ENCODE assay signal across 22 cellular contexts in genomic region chr21:45580576-45581321, GRCh38. TPM values are rescaled to one million over a fixed set of nuclear protein-coding genes. Genes with fewer than 3 reads are reported as not detected.
DNase-seq lines count a peak whose midpoint lies in the region; FAIRE-seq and TF ChIP-seq lines count a peak whose summit lies in the region.
"Had no signal": no experiment of that assay in that cellular context is flagged by ENCODE, and none has a peak within 500 bp of the region (broad histone marks: within the 10 kb centered on the region; RNA-seq: fewer than 3 reads in every experiment).

No MANE protein-coding gene starts in this region.

- DNase-seq in NCI-H2107 treated with DMSO at 0.1 percent for 48 hours (lab: John Stamatoyannopoulos, UW; ENCODE audit: unreplicated experiment) (peak; percentile 20), NCI-H2107 (lab: John Stamatoyannopoulos, UW) (no peak), Daoy (ENCODE audit: low read depth) (peak; percentile 63), WERI-Rb-1 (peak; percentile 34), neuronal stem cell (ENCODE audit: low spot score) (no peak), superior temporal gyrus (ENCODE audit: extremely low spot score) (no peak), CD14-positive monocyte (ENCODE audit: low spot score) (no peak), D721Med (ENCODE audit: insufficient read length, low spot score) (no peak)
- DNase-seq: activated CD4-positive, alpha-beta T cell treated with anti-CD3 and anti-CD28 coated beads, Interleukin-2, amount 50 U/mL, for 4 hours; amniotic stem cell; central memory CD4-positive, alpha-beta T cell; DMS153; effector memory CD8-positive, alpha-beta T cell; NCI-H1694; nephron progenitor cell; PC-9 had no signal

- H3K27me3 ChIP-seq in WERI-Rb-1 (ENCODE audit: insufficient read depth, low read depth, severe bottlenecking) (no peaks in the 10 kb centered on the region), neuronal stem cell (ENCODE audit: control insufficient read depth in 3 of 3, insufficient read depth in 3 of 3, low read depth in 1 of 3, low read length in 3 of 3) (peaks cover 0 to 14% (median 0%) of the 10 kb centered on the region in 3 experiments)
- H3K27me3 ChIP-seq: BLaER1 had no signal

- no peak for FAIRE-seq in D721Med (lab: Jason Lieb, UNC)
- FAIRE-seq: A204.1 had no signal

- H3K9me3 Mint-ChIP-seq in CD14-positive monocyte = peaks cover under 1 to 29% (median 19%) of the 10 kb centered on the region in 7 donors
- H3K9me3 Mint-ChIP-seq: effector memory CD8-positive, alpha-beta T cell had no signal

- no peak overlapping the region for H3K4me2 ChIP-seq in neuronal stem cell (ENCODE audit: insufficient read depth, low read length, poor library complexity, severe bottlenecking)
- H3K4me2 ChIP-seq: BLaER1, PC-9 had no signal

- intact Hi-C loops in CD14-positive monocyte (cut with micrococcal nuclease) = no loop called here

- peak overlapping the region; percentile 78 for H3K18ac ChIP-seq in neuronal stem cell (ENCODE audit: low read length)

- H3K4me3 ChIP-seq in WERI-Rb-1 (ENCODE audit: low read depth, low read length) (no peak overlapping the region), neuronal stem cell (ENCODE audit: low read length in 2 of 2) (no peak overlapping the region)
- H3K4me3 ChIP-seq: BLaER1, HAP-1, PC-9, tibial nerve had no signal

- H3K9me3 ChIP-seq in WERI-Rb-1 (ENCODE audit: severe bottlenecking) (peaks cover 18% of the 10 kb centered on the region), neuronal stem cell (replicated peaks in 1 of 2; ENCODE audit: control insufficient read depth in 2 of 2, insufficient read depth in 1 of 2, low read depth in 1 of 2, low read length in 2 of 2) (peaks cover 6 to 8% of the 10 kb centered on the region in 2 donors)
- H3K9me3 ChIP-seq: HAP-1 had no signal

- H2AFZ ChIP-seq in neuronal stem cell (ENCODE audit: low read length) = no peak overlapping the region
- H2AFZ ChIP-seq: PC-9 had no signal

- no peaks in the 10 kb centered on the region for H3K36me3 ChIP-seq in WERI-Rb-1
- H3K36me3 ChIP-seq in neuronal stem cell (replicated peaks in 1 of 2; ENCODE audit: control insufficient read depth in 2 of 2, insufficient read depth in 2 of 2, low read length in 2 of 2) = no peaks in the 10 kb centered on the region
- H3K36me3 ChIP-seq: BLaER1, HAP-1, tibial nerve had no signal

- H4K91ac ChIP-seq in neuronal stem cell (ENCODE audit: low read depth, low read length, poor library complexity) = no peak overlapping the region

- H3K14ac ChIP-seq in neuronal stem cell (ENCODE audit: low read length) = no peak overlapping the region

- no CpG with 5 or more reads among the region's 33 CpGs for WGBS in neuronal stem cell (ENCODE audit: extremely low coverage in 2 of 2, insufficient read length in 2 of 2, insufficient replicate concordance in 1 of 2), 2 donors

- H2AK5ac ChIP-seq in neuronal stem cell (ENCODE audit: low read depth, low read length) = peak overlapping the region; percentile 65

- peaks cover 0 to 10% (median 3%) of the 10 kb centered on the region in 3 donors for H3K27me3 Mint-ChIP-seq in CD14-positive monocyte (ENCODE audit: low read depth in 3 of 3)

- H3K23ac ChIP-seq in neuronal stem cell (ENCODE audit: low read depth, low read length, poor library complexity) = peak overlapping the region; percentile 47

- no peak overlapping the region for H3K27ac ChIP-seq in WERI-Rb-1
- no peak overlapping the region for H3K27ac ChIP-seq in neuronal stem cell (replicated peaks; ENCODE audit: low read length)
- H3K27ac ChIP-seq: BLaER1, PC-9, tibial nerve had no signal

- H3K36me3 Mint-ChIP-seq in CD14-positive monocyte = no peaks in the 10 kb centered on the region
- H3K36me3 Mint-ChIP-seq: stimulated activated memory B cell treated with anti-CD40 and anti-IgM and Interleukin-4, amounts not matched to agents 10 μg/mL and 1 μg/mL and 100 μg/mL, for 72 hours had no signal

- H3K4ac ChIP-seq in neuronal stem cell (ENCODE audit: low read length) = no peak overlapping the region

- H2BK12ac ChIP-seq in neuronal stem cell (ENCODE audit: low read length) = no peak overlapping the region

- H4K8ac ChIP-seq in neuronal stem cell (ENCODE audit: low read depth, low read length) = no peak overlapping the region

- no peak overlapping the region for H3K4me3 Mint-ChIP-seq in CD14-positive monocyte
- H3K4me3 Mint-ChIP-seq: effector memory CD8-positive, alpha-beta T cell; nephron progenitor cell; stimulated activated memory B cell treated with anti-CD40 and anti-IgM and Interleukin-4, amounts not matched to agents 10 μg/mL and 1 μg/mL and 100 μg/mL, for 72 hours had no signal

- H3K9ac ChIP-seq in neuronal stem cell (ENCODE audit: low read depth, low read length, poor library complexity) = no peak overlapping the region
- H3K9ac ChIP-seq: BLaER1 had no signal

- no peaks in the 10 kb centered on the region for H3K4me1 Mint-ChIP-seq in CD14-positive monocyte

- H2BK5ac ChIP-seq in neuronal stem cell (ENCODE audit: low read length) = peak overlapping the region; percentile 16

- no peaks in the 10 kb centered on the region for H3K79me1 ChIP-seq in neuronal stem cell (ENCODE audit: low read depth, low read length)

- H3K27ac Mint-ChIP-seq in CD14-positive monocyte = no peak overlapping the region
- H3K27ac Mint-ChIP-seq: activated T-helper 2 cell treated with anti-CD3 and anti-CD28 coated beads, Interferon-gamma antibody, Interleukin-2, Interleukin-4, amounts not matched to agents 10 μg/mL and 5 μg/mL and 100 μg/mL, durations not matched to agents 14 hours and 24 hours and 36 hours; effector memory CD8-positive, alpha-beta T cell; nephron progenitor cell; stimulated activated memory B cell treated with anti-CD40 and anti-IgM and Interleukin-4, amounts not matched to agents 10 μg/mL and 1 μg/mL and 100 μg/mL, for 72 hours had no signal

- no peak overlapping the region for H2BK15ac ChIP-seq in neuronal stem cell (ENCODE audit: low read length)

- H2BK120ac ChIP-seq in neuronal stem cell (ENCODE audit: low read depth, low read length) = no peak overlapping the region

- H3K4me1 ChIP-seq in neuronal stem cell (ENCODE audit: control insufficient read depth in 2 of 2, insufficient read depth in 1 of 2, low read depth in 1 of 2, low read length in 2 of 2) = no peaks in the 10 kb centered on the region
- H3K4me1 ChIP-seq: HAP-1, tibial nerve had no signal

- TF ChIP-seq CTCF in WERI-Rb-1 (IDR thresholded peaks at IDR 0.05; ENCODE audit: low read depth, low read length) (no peak), CD14-positive monocyte (IDR thresholded peaks at IDR 0.05) (no peak), D721Med (IDR thresholded peaks at IDR 0.05; ENCODE audit: insufficient read depth, missing control alignments) (no peak)

RNA-seq across cellular contexts. Expression of gene SLC19A1, which starts 38.5 kb away (rescaled TPM):
- 11.7 and 16.3 TPM in 2 replicates for total RNA-seq in Daoy (2014; rRNA removed; shearing (Covaris generic))
- polyA plus RNA-seq in neuronal stem cell (2013, experiment 1 of 2) = 16.6 TPM
- 16.2 TPM for polyA plus RNA-seq in neuronal stem cell (2013, experiment 2 of 2)
- 10 to 100 TPM; 39.9 to 53.0 TPM for polyA plus RNA-seq in CD14-positive monocyte

Comparison
In these comparisons a context has a peak if more than half of its experiments do, and no peak if none do; other contexts are left out.
1. DNase-seq: peak in NCI-H2107 treated with DMSO at 0.1 percent for 48 hours (single experiment), Daoy (single experiment) and WERI-Rb-1 (single experiment); none in NCI-H2107 (single experiment), neuronal stem cell (single experiment), superior temporal gyrus (single experiment), CD14-positive monocyte (single experiment) and D721Med (single experiment).